ENCODE assay signal across 8 cellular contexts in genomic region chr6:3229566-3230274, GRCh38. TPM values are rescaled to one million over a fixed set of nuclear protein-coding genes. Genes with fewer than 3 reads are reported as not detected.
DNase-seq lines count a peak whose midpoint lies in the region; ATAC-seq and TF ChIP-seq lines count a peak whose summit lies in the region.

No MANE protein-coding gene starts in this region.

- no peak overlapping the region for H3K27ac Mint-ChIP-seq in stimulated activated effector memory CD8-positive, alpha-beta T cell treated with anti-CD3 and anti-CD28 coated beads, Interleukin-12 subunit alpha, Interleukin-12 subunit beta, amount 100 ng/mL, for 72 hours

- no peaks in the 10 kb centered on the region for H3K9me3 Mint-ChIP-seq in stimulated activated effector memory CD8-positive, alpha-beta T cell treated with anti-CD3 and anti-CD28 coated beads, Interleukin-12 subunit alpha, Interleukin-12 subunit beta, amount 100 ng/mL, for 72 hours

- peak overlapping the region; percentile 71 for H3K4me3 Mint-ChIP-seq in stimulated activated effector memory CD8-positive, alpha-beta T cell treated with anti-CD3 and anti-CD28 coated beads, Interleukin-12 subunit alpha, Interleukin-12 subunit beta, amount 100 ng/mL, for 72 hours

- peak; percentile 56 for DNase-seq in stimulated activated CD4-positive, alpha-beta T cell treated with anti-CD3 and anti-CD28 coated beads, Interleukin-15, amount 100 ng/mL, for 24 hours
- no peak for DNase-seq in stimulated activated CD4-positive, alpha-beta T cell treated with anti-CD3 and anti-CD28 coated beads, Interleukin-4, amount 100 ng/mL, for 24 hours
- DNase-seq in RPMI8226 (peak; percentile 76), esophagus squamous epithelium (lab: John Stamatoyannopoulos, UW) (no peak), KG1 (lab: John Stamatoyannopoulos, UW) (no peak), HUDEP-2 (lab: John Stamatoyannopoulos, UW; ENCODE audit: unreplicated experiment in 76 of 76) (no peak)
- DNase-seq in stimulated activated effector memory CD8-positive, alpha-beta T cell treated with anti-CD3 and anti-CD28 coated beads, Interleukin-12 subunit alpha, Interleukin-12 subunit beta, amount 100 ng/mL, for 72 hours (ENCODE audit: low spot score in 2 of 2), result no peak

- peaks cover 36 to 63% (median 48%) of the 10 kb centered on the region in 3 donors for H3K4me1 ChIP-seq in esophagus squamous epithelium

- peaks cover 54% of the 10 kb centered on the region for H3K4me1 Mint-ChIP-seq in stimulated activated effector memory CD8-positive, alpha-beta T cell treated with anti-CD3 and anti-CD28 coated beads, Interleukin-12 subunit alpha, Interleukin-12 subunit beta, amount 100 ng/mL, for 72 hours

- no peak for TF ChIP-seq POLR2A in esophagus squamous epithelium (IDR thresholded peaks at IDR 0.05)

- TF ChIP-seq CTCF in esophagus squamous epithelium (IDR thresholded peaks at IDR 0.05), result no peak

- peaks cover 18 to 91% (median 41%) of the 10 kb centered on the region in 4 donors for H3K27me3 ChIP-seq in esophagus squamous epithelium

- H3K36me3 Mint-ChIP-seq in stimulated activated effector memory CD8-positive, alpha-beta T cell treated with anti-CD3 and anti-CD28 coated beads, Interleukin-12 subunit alpha, Interleukin-12 subunit beta, amount 100 ng/mL, for 72 hours, result no peaks in the 10 kb centered on the region

- peak; percentile 64 for ATAC-seq in stimulated activated effector memory CD8-positive, alpha-beta T cell treated with anti-CD3 and anti-CD28 coated beads, Interleukin-12 subunit alpha, Interleukin-12 subunit beta, amount 100 ng/mL, for 72 hours
- no peak for ATAC-seq in HG02840 (IDR thresholded peaks at IDR 0.05; ENCODE audit: low FRiP score, unreplicated experiment)

- no peaks in the 10 kb centered on the region for H3K9me3 ChIP-seq in esophagus squamous epithelium

- intact Hi-C loops in esophagus squamous epithelium (cut with DNase I), result no loop called here

- whole genome bisulfite sequencing in esophagus squamous epithelium, 2 donors, result 3 to 11% methylated on average over 10 to 28 of the region's 31 CpGs

- H3K36me3 ChIP-seq in esophagus squamous epithelium, result no peaks in the 10 kb centered on the region

- peak overlapping the region in 3 of 4 donors; percentile 40 to 66 (median 47) for H3K4me3 ChIP-seq in esophagus squamous epithelium

- H3K27ac ChIP-seq in esophagus squamous epithelium, result no peak overlapping the region

RNA-seq across cellular contexts. Expression of gene TUBB2B, which starts 2.3 kb away (rescaled TPM):
- total RNA-seq in esophagus squamous epithelium, result 1 to 10 TPM; 1.6 to 5.0 (median 3.2) TPM

RNA-seq across cellular contexts. Expression of gene PSMG4, which starts 29.0 kb away (rescaled TPM):
- 10 to 100 TPM in 3 of 4 donors, 1 to 10 TPM in 1; 9.4 to 36.0 (median 14.9) TPM for total RNA-seq in esophagus squamous epithelium

Comparison
In these comparisons a context has a peak if more than half of its experiments do, and no peak if none do; other contexts are left out.
1. DNase-seq: peak in stimulated activated CD4-positive, alpha-beta T cell treated with anti-CD3 and anti-CD28 coated beads, Interleukin-15, amount 100 ng/mL, for 24 hours (single experiment) and RPMI8226 (single experiment); none in stimulated activated CD4-positive, alpha-beta T cell treated with anti-CD3 and anti-CD28 coated beads, Interleukin-4, amount 100 ng/mL, for 24 hours (single experiment), esophagus squamous epithelium (single experiment), stimulated activated effector memory CD8-positive, alpha-beta T cell treated with anti-CD3 and anti-CD28 coated beads, Interleukin-12 subunit alpha, Interleukin-12 subunit beta, amount 100 ng/mL, for 72 hours (0 of 2), KG1 (single experiment) and HUDEP-2 (0 of 76).